In the genomic region with DNA sequence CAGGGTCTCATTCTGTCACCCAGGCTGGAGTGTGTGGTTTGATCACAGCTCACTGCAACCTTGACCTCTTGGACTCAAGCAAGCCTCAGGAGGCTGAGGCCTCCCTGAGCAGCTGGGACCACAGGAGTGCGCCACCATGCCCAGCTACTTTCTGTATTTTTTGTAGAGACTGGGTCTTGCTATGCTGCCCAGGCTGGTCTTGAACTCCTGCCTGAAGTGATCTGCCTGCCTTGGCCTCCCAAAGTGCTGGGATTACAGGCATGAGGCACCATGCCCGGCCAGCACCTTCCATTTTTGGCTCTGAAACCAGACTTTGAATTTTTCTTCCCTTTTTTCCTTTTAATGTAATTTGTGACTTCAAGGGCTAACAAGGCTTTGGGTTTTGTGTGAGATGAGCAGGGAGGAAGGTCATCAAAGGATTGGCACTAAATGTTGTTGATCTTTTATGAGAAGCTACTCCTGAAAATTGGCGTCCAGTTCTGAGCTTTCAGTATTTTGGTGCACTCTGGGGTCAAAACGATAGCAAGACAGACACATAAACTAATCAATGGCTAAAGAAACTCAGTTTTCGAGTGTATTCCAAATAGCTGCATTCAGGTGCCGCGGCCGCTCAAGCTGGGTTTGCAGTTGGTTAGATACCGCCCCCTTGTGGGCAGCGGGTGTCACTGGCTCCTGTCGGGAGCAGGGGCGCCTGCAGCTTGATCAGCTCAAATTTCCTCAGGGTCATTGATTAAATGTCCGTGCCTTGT, we compare ENCODE assay signal across 8 cellular contexts. TPM values are rescaled to one million over a fixed set of nuclear protein-coding genes. Genes with fewer than 3 reads are reported as not detected.
DNase-seq lines count a peak whose midpoint lies in the region; ATAC-seq lines count a peak whose summit lies in the region.

No MANE protein-coding gene starts in this region.

- H4K5ac ChIP-seq in mesendoderm (ENCODE audit: low read length): no peak overlapping the region

- no peak overlapping the region for H3K9ac ChIP-seq in mesendoderm (ENCODE audit: low read length)

- peak overlapping the region; percentile 64 for H3K56ac ChIP-seq in mesendoderm (ENCODE audit: low read length)

- POLR2A ChIA-PET in activated CD8-positive, alpha-beta T cell treated with anti-CD3 and anti-CD28 coated beads, Interleukin-2, amount 10 ng/mL, durations not matched to agents 7 days and 5 days (lab: Charles Lee): interaction anchor here (0.6 to 1.1 kb wide), 4 partner anchors 11 to 193 kb away, joined by 3 to 4 read pairs (median 4); a partner anchor contains a TSS

- peak; percentile 78 for ATAC-seq in GM19023 (IDR thresholded peaks at IDR 0.05; ENCODE audit: unreplicated experiment)
- ATAC-seq in HG03354 (IDR thresholded peaks at IDR 0.05; ENCODE audit: poor library complexity, severe bottlenecking, unreplicated experiment): peak; percentile 97
- peak; percentile 94 for ATAC-seq in activated CD8-positive, alpha-beta T cell treated with anti-CD3 and anti-CD28 coated beads, Interleukin-2, amount 10 ng/mL, durations not matched to agents 7 days and 5 days
- ATAC-seq in effector memory CD8-positive, alpha-beta T cell (replicated peaks): peak; percentile 89

- H3K9me3 Mint-ChIP-seq in activated CD8-positive, alpha-beta T cell treated with anti-CD3 and anti-CD28 coated beads, Interleukin-2, amount 10 ng/mL, durations not matched to agents 7 days and 5 days (ENCODE audit: insufficient read depth): no peaks in the 10 kb centered on the region
- H3K9me3 Mint-ChIP-seq in effector memory CD8-positive, alpha-beta T cell: no peaks in the 10 kb centered on the region

- H3K4me2 ChIP-seq in mesendoderm (ENCODE audit: low read length): no peak overlapping the region

- DNase-seq in AML-193 (lab: John Stamatoyannopoulos, UW) (peak; percentile 49 to 64), NCI-H82 treated with DMSO at 0.1 percent for 48 hours (lab: John Stamatoyannopoulos, UW; ENCODE audit: unreplicated experiment) (peak; percentile 20), mesendoderm (peak; percentile 83)
- DNase-seq in activated CD8-positive, alpha-beta T cell treated with anti-CD3 and anti-CD28 coated beads, Interleukin-2, amount 10 ng/mL, durations not matched to agents 7 days and 5 days: peak; percentile 90
- DNase-seq in effector memory CD8-positive, alpha-beta T cell: peak; percentile 73 to 79 (median 75)
- peak; percentile 61 to 66 for DNase-seq in stimulated activated CD8-positive, alpha-beta memory T cell treated with anti-CD3 and anti-CD28 coated beads, Interleukin-15, amount 100 ng/mL, for 48 hours (ENCODE audit: low read depth in 2 of 2)

- WGBS in mesendoderm (ENCODE audit: extremely low coverage, insufficient coverage, low lambda C conversion rate): no CpG with 5 or more reads among the region's 13 CpGs

- H3K27ac Mint-ChIP-seq in activated CD8-positive, alpha-beta T cell treated with anti-CD3 and anti-CD28 coated beads, Interleukin-2, amount 10 ng/mL, durations not matched to agents 7 days and 5 days: no peak overlapping the region
- H3K27ac Mint-ChIP-seq in effector memory CD8-positive, alpha-beta T cell: no peak overlapping the region

- no peak overlapping the region for H3K27ac ChIP-seq in mesendoderm (ENCODE audit: low read depth, low read length)

- no peak overlapping the region for H3K4me3 ChIP-seq in mesendoderm (ENCODE audit: low read length)

- no peaks in the 10 kb centered on the region for H3K79me1 ChIP-seq in mesendoderm (ENCODE audit: low read length)

- H3K36me3 ChIP-seq in mesendoderm (ENCODE audit: control insufficient read depth, insufficient read depth, low read length): no peaks in the 10 kb centered on the region

- no peak overlapping the region for H3K18ac ChIP-seq in mesendoderm (ENCODE audit: low read length)

- H3K36me3 Mint-ChIP-seq in activated CD8-positive, alpha-beta T cell treated with anti-CD3 and anti-CD28 coated beads, Interleukin-2, amount 10 ng/mL, durations not matched to agents 7 days and 5 days (ENCODE audit: low read depth): no peaks in the 10 kb centered on the region
- H3K36me3 Mint-ChIP-seq in effector memory CD8-positive, alpha-beta T cell (ENCODE audit: insufficient read depth): no peaks in the 10 kb centered on the region

- H4K8ac ChIP-seq in mesendoderm (ENCODE audit: low read depth, low read length): no peak overlapping the region

- H2BK15ac ChIP-seq in mesendoderm (replicated peaks; ENCODE audit: low read depth): no peak overlapping the region

- H3K79me2 ChIP-seq in mesendoderm (ENCODE audit: control insufficient read depth, insufficient read depth, low read length): no peaks in the 10 kb centered on the region

- no peaks in the 10 kb centered on the region for H3K27me3 ChIP-seq in mesendoderm (ENCODE audit: insufficient read depth, low read length, poor library complexity)

- no peak overlapping the region for H3K4me3 Mint-ChIP-seq in activated CD8-positive, alpha-beta T cell treated with anti-CD3 and anti-CD28 coated beads, Interleukin-2, amount 10 ng/mL, durations not matched to agents 7 days and 5 days
- H3K4me3 Mint-ChIP-seq in effector memory CD8-positive, alpha-beta T cell: no peak overlapping the region

- no peak overlapping the region for H2BK120ac ChIP-seq in mesendoderm (ENCODE audit: low read depth, low read length)

- no peak overlapping the region for H2BK5ac ChIP-seq in mesendoderm (ENCODE audit: low read length)

- no peak overlapping the region for H3K23ac ChIP-seq in mesendoderm (ENCODE audit: low read length)

- CTCF ChIA-PET in activated CD8-positive, alpha-beta T cell treated with anti-CD3 and anti-CD28 coated beads, Interleukin-2, amount 10 ng/mL, durations not matched to agents 7 days and 5 days (lab: Charles Lee): interaction anchor here (0.8 to 5.8 kb wide), 68 partner anchors 9 to 433 kb away, joined by 3 to 279 read pairs (median 4); a partner anchor contains a TSS

- no peak overlapping the region for H2AK5ac ChIP-seq in mesendoderm (ENCODE audit: low read length)

- peaks cover 26% of the 10 kb centered on the region for H3K27me3 Mint-ChIP-seq in activated CD8-positive, alpha-beta T cell treated with anti-CD3 and anti-CD28 coated beads, Interleukin-2, amount 10 ng/mL, durations not matched to agents 7 days and 5 days (ENCODE audit: low read depth)
- H3K27me3 Mint-ChIP-seq in effector memory CD8-positive, alpha-beta T cell: peaks cover 31 to 43% of the 10 kb centered on the region in 2 donors

- peaks cover 7% of the 10 kb centered on the region for H3K4me1 Mint-ChIP-seq in activated CD8-positive, alpha-beta T cell treated with anti-CD3 and anti-CD28 coated beads, Interleukin-2, amount 10 ng/mL, durations not matched to agents 7 days and 5 days (ENCODE audit: low read depth)
- peaks cover 0 to 4% of the 10 kb centered on the region in 2 donors for H3K4me1 Mint-ChIP-seq in effector memory CD8-positive, alpha-beta T cell (ENCODE audit: low read depth in 2 of 2)

- H3K4ac ChIP-seq in mesendoderm (ENCODE audit: low read depth, low read length): no peak overlapping the region

- H3K4me1 ChIP-seq in mesendoderm (ENCODE audit: control insufficient read depth, low read depth, low read length): peaks cover 4% of the 10 kb centered on the region

RNA-seq across cellular contexts. Expression of a gene that starts 51.9 kb away (rescaled TPM):
- under 1 TPM; 0.29 TPM for total RNA-seq in activated CD8-positive, alpha-beta T cell treated with anti-CD3 and anti-CD28 coated beads, Interleukin-2, amount 10 ng/mL, durations not matched to agents 7 days and 5 days
- 35.1 TPM for polyA plus RNA-seq in mesendoderm (2013, experiment 1 of 2)
- polyA plus RNA-seq in mesendoderm (2013, experiment 2 of 2): 38.9 TPM

Comparison
In these comparisons a context has a peak if more than half of its experiments do, and no peak if none do; other contexts are left out.
1. DNase-seq: peak in every context shown above with its lines; median percentile 90 in activated CD8-positive, alpha-beta T cell treated with anti-CD3 and anti-CD28 coated beads, Interleukin-2, amount 10 ng/mL, durations not matched to agents 7 days and 5 days; 83 in mesendoderm; 75 in effector memory CD8-positive, alpha-beta T cell; 64 in stimulated activated CD8-positive, alpha-beta memory T cell treated with anti-CD3 and anti-CD28 coated beads, Interleukin-15, amount 100 ng/mL, for 48 hours; 56 in AML-193; 20 in NCI-H82 treated with DMSO at 0.1 percent for 48 hours.